In genomic region chr12:52148541-52149181, GRCh38 we compare ENCODE assay signal across 11 cellular contexts. TPM values are rescaled to one million over a fixed set of nuclear protein-coding genes. Genes with fewer than 3 reads are reported as not detected.
A peak's percentile ranks its signal among the peaks of the same experiment; 100 is the strongest.
DNase-seq lines count a peak whose midpoint lies in the region; ATAC-seq lines count a peak whose summit lies in the region.
"Had no signal": no experiment of that assay in that cellular context is flagged by ENCODE, and none has a peak within 500 bp of the region (broad histone marks: within the 10 kb centered on the region; RNA-seq: fewer than 3 reads in every experiment).

No MANE protein-coding gene starts in this region.

- H3K4me1 Mint-ChIP-seq in activated CD4-positive, alpha-beta memory T cell treated with anti-CD3 and anti-CD28 coated beads, Interleukin-2, amount 10 ng/mL, durations not matched to agents 7 days and 5 days = peaks cover 16% of the 10 kb centered on the region

- no peaks in the 10 kb centered on the region for H3K9me3 Mint-ChIP-seq in activated CD4-positive, alpha-beta memory T cell treated with anti-CD3 and anti-CD28 coated beads, Interleukin-2, amount 10 ng/mL, durations not matched to agents 7 days and 5 days
- H3K9me3 Mint-ChIP-seq: stimulated activated effector memory CD8-positive, alpha-beta T cell treated with anti-CD3 and anti-CD28 coated beads, Interleukin-12 subunit alpha, Interleukin-12 subunit beta, amount 100 ng/mL, for 72 hours had no signal

- DNase-seq in ecto neural progenitor cell (ENCODE audit: low spot score) (peak; percentile 48), NCI-H345 treated with DMSO at 0.1 percent for 48 hours (lab: John Stamatoyannopoulos, UW; ENCODE audit: unreplicated experiment) (no peak), germinal center (ENCODE audit: low spot score) (no peak)
- DNase-seq in activated CD4-positive, alpha-beta memory T cell treated with anti-CD3 and anti-CD28 coated beads, Interleukin-2, amount 10 ng/mL, durations not matched to agents 7 days and 5 days = no peak
- DNase-seq: SHP77 had no signal

- H3K9me3 ChIP-seq in BLaER1 (no peaks in the 10 kb centered on the region), HUES6 (ENCODE audit: control insufficient read depth, insufficient read depth, low read depth, low read length) (no peaks in the 10 kb centered on the region), muscle layer of duodenum (ENCODE audit: control insufficient read depth in 1 of 2, low read length in 2 of 2) (no peaks in the 10 kb centered on the region)
- H3K9me3 ChIP-seq: ovary had no signal

- H3K36me3 Mint-ChIP-seq in activated CD4-positive, alpha-beta memory T cell treated with anti-CD3 and anti-CD28 coated beads, Interleukin-2, amount 10 ng/mL, durations not matched to agents 7 days and 5 days (ENCODE audit: low read depth) = no peaks in the 10 kb centered on the region
- H3K36me3 Mint-ChIP-seq: stimulated activated effector memory CD8-positive, alpha-beta T cell treated with anti-CD3 and anti-CD28 coated beads, Interleukin-12 subunit alpha, Interleukin-12 subunit beta, amount 100 ng/mL, for 72 hours had no signal

- H3K27ac Mint-ChIP-seq in activated CD4-positive, alpha-beta memory T cell treated with anti-CD3 and anti-CD28 coated beads, Interleukin-2, amount 10 ng/mL, durations not matched to agents 7 days and 5 days = no peak overlapping the region
- H3K27ac Mint-ChIP-seq: stimulated activated effector memory CD8-positive, alpha-beta T cell treated with anti-CD3 and anti-CD28 coated beads, Interleukin-12 subunit alpha, Interleukin-12 subunit beta, amount 100 ng/mL, for 72 hours had no signal

- H3K4me3 ChIP-seq in BLaER1 = no peak overlapping the region
- H3K4me3 ChIP-seq in HUES6 (ENCODE audit: low read depth, low read length) = no peak overlapping the region
- no peak overlapping the region for H3K4me3 ChIP-seq in muscle layer of duodenum (ENCODE audit: low read depth in 1 of 2, low read length in 2 of 2)
- H3K4me3 ChIP-seq: ovary had no signal

- H4K20me1 ChIP-seq in BLaER1 = no peaks in the 10 kb centered on the region

- H3K27ac ChIP-seq in BLaER1 (peak overlapping the region; percentile 27; the same call in 1 of the 2 replicates), HUES6 (ENCODE audit: low read depth, low read length) (peak overlapping the region; percentile 97), muscle layer of duodenum (ENCODE audit: low read length) (peak overlapping the region; percentile 91)
- H3K27ac ChIP-seq: ovary had no signal

- POLR2A ChIA-PET in activated CD4-positive, alpha-beta memory T cell treated with anti-CD3 and anti-CD28 coated beads, Interleukin-2, amount 10 ng/mL, durations not matched to agents 7 days and 5 days (lab: Charles Lee) = interaction anchor here (1.1 kb wide), 1 partner anchor 10 kb away, joined by 3 read pairs; no protein-coding TSS in a partner anchor

- H3K36me3 ChIP-seq in BLaER1 = no peaks in the 10 kb centered on the region
- no peaks in the 10 kb centered on the region for H3K36me3 ChIP-seq in HUES6 (ENCODE audit: control insufficient read depth, insufficient read depth, low read length)
- no peaks in the 10 kb centered on the region for H3K36me3 ChIP-seq in muscle layer of duodenum (ENCODE audit: control insufficient read depth in 1 of 2, insufficient read depth in 2 of 2, low read length in 2 of 2)
- H3K36me3 ChIP-seq: ovary had no signal

- CTCF ChIA-PET in activated CD4-positive, alpha-beta memory T cell treated with anti-CD3 and anti-CD28 coated beads, Interleukin-2, amount 10 ng/mL, durations not matched to agents 7 days and 5 days (lab: Charles Lee) = interaction anchor here (0.8 kb wide), 1 partner anchor 731 kb away, joined by 3 read pairs; no protein-coding TSS in a partner anchor

- H3K27me3 ChIP-seq in BLaER1 (no peaks in the 10 kb centered on the region), HUES6 (ENCODE audit: control insufficient read depth, insufficient read depth, low read length) (no peaks in the 10 kb centered on the region), muscle layer of duodenum (ENCODE audit: low read depth, low read length) (no peaks in the 10 kb centered on the region)
- H3K27me3 ChIP-seq: ovary had no signal

- H3K4me3 Mint-ChIP-seq in activated CD4-positive, alpha-beta memory T cell treated with anti-CD3 and anti-CD28 coated beads, Interleukin-2, amount 10 ng/mL, durations not matched to agents 7 days and 5 days = no peak overlapping the region
- H3K4me3 Mint-ChIP-seq: stimulated activated effector memory CD8-positive, alpha-beta T cell treated with anti-CD3 and anti-CD28 coated beads, Interleukin-12 subunit alpha, Interleukin-12 subunit beta, amount 100 ng/mL, for 72 hours had no signal

- H3K27me3 Mint-ChIP-seq in activated CD4-positive, alpha-beta memory T cell treated with anti-CD3 and anti-CD28 coated beads, Interleukin-2, amount 10 ng/mL, durations not matched to agents 7 days and 5 days = no peaks in the 10 kb centered on the region

- ATAC-seq in GM18909 (IDR thresholded peaks at IDR 0.05; ENCODE audit: poor library complexity, unreplicated experiment) = no peak
- ATAC-seq: stimulated activated effector memory CD8-positive, alpha-beta T cell treated with anti-CD3 and anti-CD28 coated beads, Interleukin-12 subunit alpha, Interleukin-12 subunit beta, amount 100 ng/mL, for 72 hours had no signal

- H3K9ac ChIP-seq in BLaER1 (peak overlapping the region; percentile 24; the same call in 1 of the 2 replicates), HUES6 (ENCODE audit: low read length) (peak overlapping the region; percentile 91)

- H3K4me2 ChIP-seq in BLaER1 = peak overlapping the region; percentile 60

- H3K4me1 ChIP-seq in BLaER1 = peaks cover 35% of the 10 kb centered on the region
- H3K4me1 ChIP-seq in HUES6 (ENCODE audit: control insufficient read depth, insufficient read depth, low read length) = peaks cover 52% of the 10 kb centered on the region
- H3K4me1 ChIP-seq in muscle layer of duodenum (ENCODE audit: control insufficient read depth in 1 of 2, insufficient read depth in 2 of 2, low read length in 2 of 2) = peaks cover 7 to 12% of the 10 kb centered on the region in 2 donors

RNA-seq across cellular contexts. Expression of gene KRT80, which starts 43.2 kb away (rescaled TPM):
- total RNA-seq in activated CD4-positive, alpha-beta memory T cell treated with anti-CD3 and anti-CD28 coated beads, Interleukin-2, amount 10 ng/mL, durations not matched to agents 7 days and 5 days = not detected

Comparison
In these comparisons a context has a peak if more than half of its experiments do, and no peak if none do; other contexts are left out.
1. H3K27ac ChIP-seq: peak in every context shown above with its lines; median percentile 97 in HUES6; 91 in muscle layer of duodenum; 27 in BLaER1.